Comparison of ENCODE assay signal across 15 cellular contexts in genomic region chr2:128312411-128312810, GRCh38.
"Had no signal": no experiment of that assay in that cellular context is flagged by ENCODE, and none has a peak within 500 bp of the region (broad histone marks: within the 10 kb centered on the region; RNA-seq: fewer than 3 reads in every experiment).

No MANE protein-coding gene starts in this region.

- H3K27ac Mint-ChIP-seq: activated T-helper 1 cell treated with anti-CD3 and anti-CD28 coated beads, Interleukin-12 subunit alpha, Interleukin-12 subunit beta, Interleukin-2, Interleukin-4 antibody, amounts not matched to agents 30 ng/mL and 10 ng/mL and 1 ng/mL, durations not matched to agents 14 hours and 24 hours and 36 hours; endodermal cell; T-helper 17 cell had no signal

- H3K9ac ChIP-seq: parathyroid adenoma had no signal

- H3K27me3 Mint-ChIP-seq: naive B cell, T-helper 17 cell had no signal

- H3K4me3 Mint-ChIP-seq: activated T-helper 1 cell treated with anti-CD3 and anti-CD28 coated beads, Interleukin-12 subunit alpha, Interleukin-12 subunit beta, Interleukin-2, Interleukin-4 antibody, amounts not matched to agents 30 ng/mL and 10 ng/mL and 1 ng/mL, durations not matched to agents 14 hours and 24 hours and 36 hours; endodermal cell; T-helper 17 cell had no signal

- H2AFZ ChIP-seq: parathyroid adenoma had no signal

- H3K36me3 ChIP-seq: vagina had no signal

- H3K27me3 ChIP-seq: dorsolateral prefrontal cortex, gastroesophageal sphincter, tibial nerve, vagina had no signal

- H3K27ac ChIP-seq: gastroesophageal sphincter, parathyroid adenoma, tibial nerve, vagina had no signal

- DNase-seq: activated naive CD4-positive, alpha-beta T cell treated with Interleukin-2 at 50 U/mL for 16 hours; erythroblast; mammary epithelial cell; naive B cell; stimulated activated CD4-positive, alpha-beta T cell treated with anti-CD3 and anti-CD28 coated beads, Interleukin-4, amount 100 ng/mL, for 1 hour; stimulated activated naive CD4-positive, alpha-beta T cell had no signal

- H3K36me3 Mint-ChIP-seq: naive B cell had no signal

- ATAC-seq: gastroesophageal sphincter, left colon, T-helper 17 cell had no signal

- H3K9me3 Mint-ChIP-seq: activated T-helper 1 cell treated with anti-CD3 and anti-CD28 coated beads, Interleukin-12 subunit alpha, Interleukin-12 subunit beta, Interleukin-2, Interleukin-4 antibody, amounts not matched to agents 30 ng/mL and 10 ng/mL and 1 ng/mL, durations not matched to agents 14 hours and 24 hours and 36 hours; endodermal cell; naive B cell had no signal

- H3K4me3 ChIP-seq: gastroesophageal sphincter, tibial nerve, vagina had no signal
